8 cellular contexts compared by ENCODE assay signal in genomic region chr12:2890388-2891239, GRCh38. TPM values are rescaled to one million over a fixed set of nuclear protein-coding genes. Genes with fewer than 3 reads are reported as not detected.
A peak's percentile ranks its signal among the peaks of the same experiment; 100 is the strongest.
DNase-seq lines count a peak whose midpoint lies in the region; ATAC-seq, FAIRE-seq and TF ChIP-seq lines count a peak whose summit lies in the region.

TULP3 (plus strand) TSS chr12:2890891; CDS start chr12:2890948, 57 bp downstream.

- H3K4me3 ChIP-seq in HepG2 (replicated peaks in 1 of 3; ENCODE audit: insufficient read depth in 1 of 3, low read depth in 2 of 3, low read length in 3 of 3), result peak within 1 kb of the TSS; percentile 81 to 87 (median 82)

- CTCF ChIA-PET in HepG2 (lab: Yijun Ruan, JAX; ENCODE audit: low intra/inter-chr PET ratio, low total read pairs), result no interaction called here

- DNase-seq in C1 segment of cervical spinal cord (lab: John Stamatoyannopoulos, UW), result peak; percentile 89 to 99 (median 98)
- DNase-seq in NCI-H69 (lab: John Stamatoyannopoulos, UW), result peak; percentile 99
- peak; percentile 98 for DNase-seq in activated CD4-positive, alpha-beta T cell treated with anti-CD3 and anti-CD28 coated beads, Interleukin-2, amount 50 U/mL, for 4 hours
- peak; percentile 91 to 99 for DNase-seq in dermis microvascular lymphatic vessel endothelial cell (ENCODE audit: low read depth in 2 of 2)
- DNase-seq in HepG2 (ENCODE audit: low spot score), result peak; percentile 95
- peak; percentile 98 for DNase-seq in stimulated activated CD4-positive, alpha-beta T cell treated with anti-CD3 and anti-CD28 coated beads, Interleukin-4, amount 100 ng/mL, for 1 hour

- H3K27me3 ChIP-seq in HepG2 (ENCODE audit: control insufficient read depth in 1 of 2, insufficient read depth in 2 of 2, low read length in 2 of 2), result no peaks in the 10 kb centered on the region

- peaks cover 0 to 7% of the 10 kb centered on the region in 2 experiments; a peak in 1 of 5 replicates for H3K36me3 ChIP-seq in HepG2 (replicated peaks in 1 of 2; ENCODE audit: control insufficient read depth in 1 of 2, insufficient read depth in 2 of 2, low read length in 2 of 2)

- in situ Hi-C loops in HepG2 (cut with HindIII; ENCODE audit: extremely low pct_ligation_motif_present, low pct_unique_long_range_greater_than_20kb), result no loop called here

- POLR2A ChIA-PET in HepG2 (lab: Yijun Ruan, JAX), result interaction anchor here (0.7 to 1.8 kb wide), 10 partner anchors 10 to 1121 kb away, joined by 3 to 12 read pairs (median 3); partner anchors contain the start of gene RHNO1

- TF ChIP-seq RAD21 in HepG2 (CRISPR knock-in tag; IDR thresholded peaks at IDR 0.05), result no peak

- H4K20me1 ChIP-seq in HepG2 (ENCODE audit: insufficient read depth, low read length), result no peaks in the 10 kb centered on the region

- H3K79me2 ChIP-seq in HepG2 (ENCODE audit: insufficient read depth, low read length), result peaks cover 20% of the 10 kb centered on the region

- TSS peak; percentile 77 for BruUV-seq in HepG2 (replicated peaks; lab: Mats Ljungman, UMichigan)

- 7% methylated on average over 12 of the region's 83 CpGs for WGBS in HepG2 (ENCODE audit: low lambda C conversion rate)

- no peak within 1 kb of the TSS for H2AFZ ChIP-seq in HepG2 (ENCODE audit: low read length)

- peak within 1 kb of the TSS; percentile 91 for H3K4me2 ChIP-seq in HepG2 (ENCODE audit: low read depth, low read length)

- TF ChIP-seq EP300 in HepG2 (IDR thresholded peaks at IDR 0.05; ENCODE audit: low read depth in 2 of 2, low read length in 2 of 2) (no peak), HepG2 (CRISPR knock-in tag; IDR thresholded peaks at IDR 0.05; ENCODE audit: borderline replicate concordance) (no peak)

- peak within 1 kb of the TSS; percentile 86 for H3K9ac ChIP-seq in HepG2 (ENCODE audit: insufficient read depth, low read depth, low read length)

- TF ChIP-seq CTCF in HepG2 (CRISPR knock-in tag; IDR thresholded peaks at IDR 0.05), result peak; percentile 2; the same call in 1 of the 2 replicates

- intact Hi-C loops in HepG2 (cut with micrococcal nuclease; ENCODE audit: unreplicated experiment), result loop anchor here (5.0 kb wide), 1 partner anchor 72 kb away; no protein-coding TSS in a partner anchor

- TF ChIP-seq POLR2A in HepG2 (IDR thresholded peaks at IDR 0.05; ENCODE audit: insufficient read depth in 1 of 2, low read depth in 2 of 2, low read length in 2 of 2), result peak; percentile 65 to 93

- peak; percentile 43 for FAIRE-seq in HepG2 (lab: Jason Lieb, UNC)

- peaks cover 61% of the 10 kb centered on the region for H3K4me1 ChIP-seq in HepG2 (ENCODE audit: insufficient read depth, low read length)

- peak within 1 kb of the TSS; percentile 78 for H3K27ac ChIP-seq in HepG2 (ENCODE audit: extremely low read length, insufficient read depth, low read length)

- ATAC-seq in GM19328 (IDR thresholded peaks at IDR 0.05; ENCODE audit: unreplicated experiment) (peak; percentile 98), HG03520 (IDR thresholded peaks at IDR 0.05; ENCODE audit: unreplicated experiment) (peak; percentile 98), HepG2 (peak; percentile 97)

- no peaks in the 10 kb centered on the region for H3K9me3 ChIP-seq in HepG2 (ENCODE audit: low read length)

TF ChIP-seq in HepG2, 621 proteins besides CTCF, POLR2A, EP300 and RAD21 (continues in another document):
- TF ChIP-seq ATF1 (CRISPR knock-in tag; IDR thresholded peaks at IDR 0.05) (no peak), ZNF550 (CRISPR knock-in tag; IDR thresholded peaks at IDR 0.05; ENCODE audit: borderline replicate concordance) (no peak), MYNN (CRISPR knock-in tag; IDR thresholded peaks at IDR 0.05; ENCODE audit: low read depth) (no peak), BHLHE40 (IDR thresholded peaks at IDR 0.05; ENCODE audit: low read length) (peak; percentile 28), YEATS2 (CRISPR knock-in tag; IDR thresholded peaks at IDR 0.05; ENCODE audit: borderline replicate concordance) (no peak; the same call in 1 of the 2 replicates), ZNF569 (CRISPR knock-in tag; IDR thresholded peaks at IDR 0.05; ENCODE audit: borderline replicate concordance) (peak; percentile 48; the same call in 1 of the 2 replicates), ZNF678 (CRISPR knock-in tag; IDR thresholded peaks at IDR 0.05) (no peak; the same call in 1 of the 2 replicates), UBTF (CRISPR knock-in tag; IDR thresholded peaks at IDR 0.05) (peak; percentile 87), TCF7L2 (IDR thresholded peaks at IDR 0.05; ENCODE audit: low read depth, low read length) (no peak), HMGA1 (CRISPR knock-in tag; conservative IDR thresholded peaks at IDR 0.05) (no peak), MAF1 (CRISPR knock-in tag; IDR thresholded peaks at IDR 0.05; ENCODE audit: borderline replicate concordance) (peak; percentile 22; the same call in 1 of the 2 replicates), ZNF20 (CRISPR knock-in tag; IDR thresholded peaks at IDR 0.05) (no peak), ZNF83 (CRISPR knock-in tag; IDR thresholded peaks at IDR 0.05; ENCODE audit: borderline replicate concordance) (no peak), NR2F6 (IDR thresholded peaks at IDR 0.05) (no peak), NR2F6 (CRISPR knock-in tag; IDR thresholded peaks at IDR 0.05) (peak; percentile 39; the same call in 1 of the 2 replicates), REXO4 (CRISPR knock-in tag; IDR thresholded peaks at IDR 0.05; ENCODE audit: borderline replicate concordance) (0 out of 2 replicates have a peak, but pooled peaks have one; percentile 49), PRDM4 (CRISPR knock-in tag; IDR thresholded peaks at IDR 0.05; ENCODE audit: borderline replicate concordance) (no peak)

RNA-seq across cellular contexts. Expression of gene TULP3, which starts in this region (rescaled TPM):
- total RNA-seq in dermis microvascular lymphatic vessel endothelial cell, result 15.8 and 16.9 TPM in 2 replicates
- 11.2 and 11.8 TPM in 2 replicates for total RNA-seq in HepG2 (2016; rRNA removed; fragmentation: Illumina TruSeq; extraction: Trizol)
- 2.7 and 3.0 TPM in 2 replicates for total RNA-seq in HepG2 (2016; cell fraction: cytosol; rRNA removed; fragmentation: Illumina TruSeq; extraction: Trizol; ENCODE audit: low read depth)
- total RNA-seq in HepG2 (2016; cell fraction: insoluble cytoplasmic fraction; rRNA removed; fragmentation: Illumina TruSeq; extraction: Trizol), result 10.0 and 12.0 TPM in 2 replicates
- total RNA-seq in HepG2 (2016; cell fraction: membrane; rRNA removed; fragmentation: Illumina TruSeq; extraction: Trizol), result 6.8 and 7.0 TPM in 2 replicates
- 6.3 and 7.5 TPM in 2 replicates for total RNA-seq in HepG2 (2016; cell fraction: nucleus; rRNA removed; fragmentation: Illumina TruSeq; extraction: Trizol)
- polyA plus RNA-seq in HepG2 (2011; rRNA removed), result 10.7 and 13.2 TPM in 2 replicates
- 8.1 and 8.2 TPM in 2 replicates for polyA plus RNA-seq in HepG2 (2011; cell fraction: cytosol; rRNA removed)
- 12.8 and 13.4 TPM in 2 replicates for polyA plus RNA-seq in HepG2 (2011; cell fraction: nucleus; rRNA removed)
- 7.2 and 8.1 TPM in 2 replicates for polyA plus RNA-seq in HepG2 (2012)
- polyA plus RNA-seq in HepG2 (2016; cell fraction: cytosol; fragmentation: Illumina TruSeq; extraction: Trizol; ENCODE audit: low read depth), result 1.6 and 2.0 TPM in 2 replicates
- 11.0 and 19.3 TPM in 2 replicates for polyA plus RNA-seq in HepG2 (2016; cell fraction: insoluble cytoplasmic fraction; fragmentation: Illumina TruSeq; extraction: Trizol; ENCODE audit: low read depth)
- polyA plus RNA-seq in HepG2 (2016; cell fraction: membrane; fragmentation: Illumina TruSeq; extraction: Trizol; ENCODE audit: low read depth), result 5.8 and 6.9 TPM in 2 replicates
- polyA plus RNA-seq in HepG2 (2016; cell fraction: nucleus; fragmentation: Illumina TruSeq; extraction: Trizol; ENCODE audit: insufficient read depth, low read depth), result 22.8 and 24.8 TPM in 2 replicates
- 15.0 and 20.9 TPM in 2 replicates for polyA minus RNA-seq in HepG2 (2011; rRNA and poly(A)+ RNA removed; ENCODE audit: low replicate concordance)
- 5.6 and 6.9 TPM in 2 replicates for polyA minus RNA-seq in HepG2 (2011; cell fraction: cytosol; rRNA and poly(A)+ RNA removed)
- 5.6 and 6.1 TPM in 2 replicates for polyA minus RNA-seq in HepG2 (2011; cell fraction: nucleus; rRNA and poly(A)+ RNA removed)

Comparison
In these comparisons a context has a peak if more than half of its experiments do, and no peak if none do; other contexts are left out.
1. Peak in every context shown above with its lines: DNase-seq, ATAC-seq, H3K4me3 ChIP-seq and H3K27ac ChIP-seq.